Comparison of ENCODE assay signal across 27 cellular contexts in genomic region chr18:53025247-53025646, GRCh38.
DNase-seq lines count a peak whose midpoint lies in the region; ATAC-seq, FAIRE-seq and TF ChIP-seq lines count a peak whose summit lies in the region.
"Had no signal": no experiment of that assay in that cellular context is flagged by ENCODE, and none has a peak within 500 bp of the region (broad histone marks: within the 10 kb centered on the region; RNA-seq: fewer than 3 reads in every experiment).

No MANE protein-coding gene starts in this region.

- no peaks in the 10 kb centered on the region for H3K9me2 ChIP-seq in MM.1S (replicated peaks; ENCODE audit: insufficient read depth, low read length)

- H3K4me3 ChIP-seq in right lobe of liver = no peak overlapping the region
- H3K4me3 ChIP-seq in MM.1S (ENCODE audit: low read length) = no peak overlapping the region
- H3K4me3 ChIP-seq in transverse colon = no peak overlapping the region
- H3K4me3 ChIP-seq: GM23248, SJSA1 had no signal

- in situ Hi-C loops in transverse colon (cut with MboI; ENCODE audit: low pct_ligation_motif_present in 1 of 4, low pct_unique_long_range_greater_than_20kb in 1 of 4, low sequenced_read_pairs in 3 of 4) = no loop called here

- no peak overlapping the region for H2AFZ ChIP-seq in MM.1S (ENCODE audit: low read length)
- H2AFZ ChIP-seq: GM23248 had no signal

- no peak for TF ChIP-seq EP300 in transverse colon (IDR thresholded peaks at IDR 0.05; ENCODE audit: low read depth)

- WGBS in right lobe of liver (ENCODE audit: insufficient coverage, low coverage, low lambda C conversion rate, missing lambda C conversion rate) = 36% methylated on average over 3 of the region's 3 CpGs
- WGBS in transverse colon (ENCODE audit: low coverage in 1 of 2), 2 donors = 57 to 64% methylated on average over 3 of the region's 3 CpGs

- peak; percentile 30 for DNase-seq in DMS153 (lab: John Stamatoyannopoulos, UW)
- DNase-seq in DMS153 treated with DMSO at 0.1 percent for 48 hours (lab: John Stamatoyannopoulos, UW; ENCODE audit: unreplicated experiment) = no peak
- DNase-seq in HuH-7.5 (ENCODE audit: low spot score) = peak; percentile 11
- DNase-seq in right lobe of liver = no peak
- no peak for DNase-seq in MM.1S
- DNase-seq in transverse colon = no peak
- DNase-seq: 8988T; AML-193; C1 segment of cervical spinal cord; Calu3; CD8-positive, alpha-beta T cell; DMS79 treated with DMSO at 0.1 percent for 48 hours; GM23248; H9; HFFc6; KG1; MV-4-11; NCI-H1105 treated with DMSO at 0.1 percent for 48 hours; NCI-H2029 treated with DMSO at 0.1 percent for 48 hours; NCI-H2171 treated with DMSO at 0.1 percent for 48 hours; NCI-H82; OCI-M1; T-helper 1 cell had no signal

- intact Hi-C loops in right lobe of liver (cut with DNase I) = no loop called here
- intact Hi-C loops in transverse colon (cut with DNase I; ENCODE audit: low total_unique reads) = no loop called here

- TF ChIP-seq POLR2A in right lobe of liver (IDR thresholded peaks at IDR 0.05) (no peak), transverse colon (IDR thresholded peaks at IDR 0.05) (no peak)

- ATAC-seq in right lobe of liver = peak in 3 of 4 donors; percentile 35 to 93 (median 48)
- no peak for ATAC-seq in GM19463 (IDR thresholded peaks at IDR 0.05; ENCODE audit: unreplicated experiment)
- ATAC-seq: CD8-positive, alpha-beta T cell had no signal

- H3K27ac ChIP-seq in right lobe of liver (no peak overlapping the region), MM.1S (ENCODE audit: low read length) (no peak overlapping the region), transverse colon (no peak overlapping the region)
- H3K27ac ChIP-seq: GM23248, SJSA1 had no signal

- H3K27me3 ChIP-seq in right lobe of liver = no peaks in the 10 kb centered on the region
- H3K27me3 ChIP-seq in MM.1S (replicated peaks; ENCODE audit: insufficient read depth, low read length) = no peaks in the 10 kb centered on the region
- H3K27me3 ChIP-seq in transverse colon = no peaks in the 10 kb centered on the region
- H3K27me3 ChIP-seq: SJSA1 had no signal

- H3K9me3 ChIP-seq in right lobe of liver (no peaks in the 10 kb centered on the region), MM.1S (replicated peaks; ENCODE audit: insufficient read depth, low read length) (no peaks in the 10 kb centered on the region), transverse colon (no peaks in the 10 kb centered on the region)
- H3K9me3 ChIP-seq: SJSA1 had no signal

- H3K4me1 ChIP-seq in right lobe of liver = no peaks in the 10 kb centered on the region
- no peaks in the 10 kb centered on the region for H3K4me1 ChIP-seq in MM.1S (ENCODE audit: low read length)
- H3K4me1 ChIP-seq in transverse colon = no peaks in the 10 kb centered on the region
- H3K4me1 ChIP-seq: SJSA1 had no signal

- H4K20me1 ChIP-seq in MM.1S (ENCODE audit: insufficient read depth, low read length) = no peaks in the 10 kb centered on the region

- no peak overlapping the region for H3K4me2 ChIP-seq in MM.1S (ENCODE audit: low read depth, low read length)

- H3K9ac ChIP-seq in MM.1S (ENCODE audit: low read length) = no peak overlapping the region
- H3K9ac ChIP-seq: GM23248 had no signal

- no peaks in the 10 kb centered on the region for H3K79me2 ChIP-seq in MM.1S (ENCODE audit: low read length)

- no peaks in the 10 kb centered on the region for H3F3A ChIP-seq in MM.1S (ENCODE audit: insufficient read depth, low read length)

- H3K36me3 ChIP-seq in right lobe of liver = no peaks in the 10 kb centered on the region
- H3K36me3 ChIP-seq in MM.1S (replicated peaks; ENCODE audit: insufficient read depth, low read length) = no peaks in the 10 kb centered on the region
- H3K36me3 ChIP-seq in transverse colon = no peaks in the 10 kb centered on the region
- H3K36me3 ChIP-seq: SJSA1 had no signal

- TF ChIP-seq CTCF in right lobe of liver (IDR thresholded peaks at IDR 0.05) (no peak), MM.1S (IDR thresholded peaks at IDR 0.05; ENCODE audit: low read length) (no peak), transverse colon (IDR thresholded peaks at IDR 0.05) (no peak)

- FAIRE-seq in colon (lab: Jason Lieb, UNC) = peak; percentile 5
- FAIRE-seq: RCC 7860 had no signal

Comparison
In these comparisons a context has a peak if more than half of its experiments do, and no peak if none do; other contexts are left out.
1. DNase-seq: peak in DMS153 (single experiment) and HuH-7.5 (single experiment); none in DMS153 treated with DMSO at 0.1 percent for 48 hours (single experiment), right lobe of liver (0 of 3), MM.1S (single experiment) and transverse colon (single experiment).